31 cellular contexts compared by ENCODE assay signal in the genomic region with DNA sequence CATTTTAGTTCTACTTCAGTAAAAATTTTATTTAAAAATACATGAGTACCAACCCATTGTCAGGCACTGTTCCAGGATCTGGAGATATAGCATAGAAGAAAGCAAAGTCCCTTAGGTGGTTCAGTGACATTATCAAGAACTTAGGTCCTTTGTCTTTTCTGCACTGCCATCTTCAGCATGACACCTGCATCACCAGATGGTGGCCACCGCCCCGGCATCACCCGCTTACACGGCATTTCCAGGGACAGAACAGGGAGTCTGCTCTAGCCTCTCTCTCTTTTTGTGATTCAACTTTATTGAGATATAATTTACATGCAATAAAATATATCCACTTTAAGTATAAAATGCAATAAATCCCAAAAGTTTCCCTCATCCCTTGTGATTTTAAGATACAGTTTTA. TPM values are rescaled to one million over a fixed set of nuclear protein-coding genes. Genes with fewer than 3 reads are reported as not detected.
"Had no signal": no experiment of that assay in that cellular context is flagged by ENCODE, and none has a peak within 500 bp of the region (broad histone marks: within the 10 kb centered on the region; RNA-seq: fewer than 3 reads in every experiment).

No MANE protein-coding gene starts in this region.

- H3K9me3 ChIP-seq: right lobe of liver, testis, transverse colon had no signal

- H3K36me3 Mint-ChIP-seq: activated naive CD4-positive, alpha-beta T cell treated with anti-CD3 and anti-CD28 coated beads, Interleukin-2, amount 10 ng/mL, durations not matched to agents 7 days and 5 days had no signal

- DNase-seq: activated CD4-positive, alpha-beta memory T cell treated with anti-CD3 and anti-CD28 coated beads, Interleukin-2, amount 10 ng/mL, durations not matched to agents 7 days and 5 days; activated CD4-positive, alpha-beta T cell treated with anti-CD3 and anti-CD28 coated beads, Interleukin-2, amount 10 ng/mL, durations not matched to agents 24 days and 14 days; activated CD4-positive, CD25-positive, alpha-beta regulatory T cell treated with anti-CD3 and anti-CD28 coated beads, Interleukin-2, amount 50 U/mL, for 72 hours; activated CD8-positive, alpha-beta memory T cell treated with anti-CD3 and anti-CD28 coated beads, Interleukin-2, amount 50 U/mL, for 48 hours; activated gamma-delta T cell; activated naive CD4-positive, alpha-beta T cell treated with anti-CD3 and anti-CD28 coated beads, Interleukin-2, amount 10 ng/mL, durations not matched to agents 7 days and 5 days; activated T-cell treated with anti-CD3 and anti-CD28 coated beads, Interleukin-2, amount 50 U/mL, for 24 hours; amniotic stem cell; brain microvascular endothelial cell; foreskin fibroblast; head of caudate nucleus; hippocampal formation; left colon; mammary epithelial cell; right lobe of liver; stimulated activated CD4-positive, alpha-beta T cell treated with anti-CD3 and anti-CD28 coated beads, Interleukin-2, amount 100 ng/mL, for 48 hours; stimulated activated naive CD8-positive, alpha-beta T cell treated with anti-CD3 and anti-CD28 coated beads, Interleukin-15, Interleukin-2, amounts not matched to agents 100 U/mL and 50 U/mL, for 24 hours; T-helper 9 cell; testis; transverse colon; WERI-Rb-1 had no signal

- H3K27ac Mint-ChIP-seq: activated CD4-positive, alpha-beta memory T cell treated with anti-CD3 and anti-CD28 coated beads, Interleukin-2, amount 10 ng/mL, durations not matched to agents 7 days and 5 days; activated CD4-positive, alpha-beta T cell treated with anti-CD3 and anti-CD28 coated beads, Interleukin-2, amount 10 ng/mL, durations not matched to agents 24 days and 14 days; activated naive CD4-positive, alpha-beta T cell treated with anti-CD3 and anti-CD28 coated beads, Interleukin-2, amount 10 ng/mL, durations not matched to agents 7 days and 5 days; activated T-cell treated with anti-CD3 and anti-CD28 coated beads, Interleukin-2, amount 50 U/mL, for 24 hours; nephron; progenitor cell of endocrine pancreas had no signal

- H3K27ac ChIP-seq: brain microvascular endothelial cell, right lobe of liver, testis, transverse colon, WERI-Rb-1 had no signal

- H3K27me3 ChIP-seq: brain microvascular endothelial cell, right lobe of liver, testis, transverse colon had no signal

- H3K36me3 ChIP-seq: brain microvascular endothelial cell, right lobe of liver, transverse colon, WERI-Rb-1 had no signal

- H3K4me1 ChIP-seq: right lobe of liver, testis, transverse colon had no signal

- ATAC-seq: left colon; right lobe of liver; stimulated activated naive CD8-positive, alpha-beta T cell treated with anti-CD3 and anti-CD28 coated beads, Interleukin-15, Interleukin-2, amounts not matched to agents 100 U/mL and 50 U/mL, for 24 hours had no signal

- H3K4me3 Mint-ChIP-seq: activated CD4-positive, alpha-beta memory T cell treated with anti-CD3 and anti-CD28 coated beads, Interleukin-2, amount 10 ng/mL, durations not matched to agents 7 days and 5 days; activated CD4-positive, alpha-beta T cell treated with anti-CD3 and anti-CD28 coated beads, Interleukin-2, amount 10 ng/mL, durations not matched to agents 24 days and 14 days; activated naive CD4-positive, alpha-beta T cell treated with anti-CD3 and anti-CD28 coated beads, Interleukin-2, amount 10 ng/mL, durations not matched to agents 7 days and 5 days; activated T-cell treated with anti-CD3 and anti-CD28 coated beads, Interleukin-2, amount 50 U/mL, for 24 hours; nephron had no signal

- H3K9me3 Mint-ChIP-seq: activated CD4-positive, alpha-beta memory T cell treated with anti-CD3 and anti-CD28 coated beads, Interleukin-2, amount 10 ng/mL, durations not matched to agents 7 days and 5 days; activated CD4-positive, alpha-beta T cell treated with anti-CD3 and anti-CD28 coated beads, Interleukin-2, amount 10 ng/mL, durations not matched to agents 24 days and 14 days; activated naive CD4-positive, alpha-beta T cell treated with anti-CD3 and anti-CD28 coated beads, Interleukin-2, amount 10 ng/mL, durations not matched to agents 7 days and 5 days; activated T-cell treated with anti-CD3 and anti-CD28 coated beads, Interleukin-2, amount 50 U/mL, for 24 hours had no signal

- H3K4me1 Mint-ChIP-seq: activated CD4-positive, alpha-beta memory T cell treated with anti-CD3 and anti-CD28 coated beads, Interleukin-2, amount 10 ng/mL, durations not matched to agents 7 days and 5 days; activated CD4-positive, alpha-beta T cell treated with anti-CD3 and anti-CD28 coated beads, Interleukin-2, amount 10 ng/mL, durations not matched to agents 24 days and 14 days; activated naive CD4-positive, alpha-beta T cell treated with anti-CD3 and anti-CD28 coated beads, Interleukin-2, amount 10 ng/mL, durations not matched to agents 7 days and 5 days had no signal

- H3K4me3 ChIP-seq: right lobe of liver, testis, transverse colon had no signal

RNA-seq across cellular contexts. Expression of gene LEUTX, which starts 31.8 kb away (rescaled TPM):
- total RNA-seq: activated CD4-positive, alpha-beta T cell treated with anti-CD3 and anti-CD28 coated beads, Interleukin-2, amount 10 ng/mL, durations not matched to agents 24 days and 14 days; astrocyte; cardiac septum; endothelial cell of umbilical vein; left colon; liver; mammary epithelial cell; mucosa of gallbladder; osteocyte; progenitor cell of endocrine pancreas; renal cortical epithelial cell; right lobe of liver; skeletal muscle tissue; testis; transverse colon had no signal
